8 cellular contexts compared by ENCODE assay signal in genomic region chr6:35601331-35602132, GRCh38.
A peak's percentile ranks its signal among the peaks of the same experiment; 100 is the strongest.
DNase-seq lines count a peak whose midpoint lies in the region; ATAC-seq and TF ChIP-seq lines count a peak whose summit lies in the region.

No MANE protein-coding gene starts in this region.

- H3K9me3 ChIP-seq in OCI-LY1 (ENCODE audit: low read length) = no peaks in the 10 kb centered on the region

- no peaks in the 10 kb centered on the region for H3K9me3 Mint-ChIP-seq in activated naive CD4-positive, alpha-beta T cell treated with anti-CD3 and anti-CD28 coated beads, Interleukin-2, amount 50 U/mL, for 72 hours
- H3K9me3 Mint-ChIP-seq in progenitor cell of endocrine pancreas (ENCODE audit: low read depth) = peaks cover 3% of the 10 kb centered on the region

- no peak overlapping the region for H3K4me3 Mint-ChIP-seq in progenitor cell of endocrine pancreas (ENCODE audit: low read depth)

- H3K27ac ChIP-seq in OCI-LY1 (ENCODE audit: low read depth, low read length, poor library complexity, severe bottlenecking) = peak overlapping the region; percentile 86

- TF ChIP-seq CTCF in OCI-LY1 (IDR thresholded peaks at IDR 0.05; ENCODE audit: low read length) (no peak), progenitor cell of endocrine pancreas (IDR thresholded peaks at IDR 0.05; ENCODE audit: unreplicated experiment) (no peak)

- intact Hi-C loops in Right ventricle myocardium superior (cut with DNase I) = loop anchor here (5.0 to 10.0 kb wide), 2 partner anchors 83 to 131 kb away; partner anchors contain the start of gene FKBP5
- intact Hi-C loops in posterior cingulate gyrus (cut with DNase I) = loop anchor here (5.0 kb wide), 2 partner anchors 86 to 131 kb away; partner anchors contain the start of gene FKBP5

- no peaks in the 10 kb centered on the region for H4K20me1 ChIP-seq in OCI-LY1 (ENCODE audit: insufficient read depth, low read length)

- peak overlapping the region; percentile 44; the same call in 1 of the 2 replicates for H3K9ac ChIP-seq in OCI-LY1 (ENCODE audit: low read length)

- H3K4me1 Mint-ChIP-seq in progenitor cell of endocrine pancreas (ENCODE audit: low read depth) = peaks cover 18% of the 10 kb centered on the region

- no peaks in the 10 kb centered on the region for H3K79me2 ChIP-seq in OCI-LY1 (ENCODE audit: insufficient read depth, low read length)

- H3K27me3 ChIP-seq in OCI-LY1 (ENCODE audit: insufficient read depth, low read length) = no peaks in the 10 kb centered on the region

- H3K27ac Mint-ChIP-seq in activated naive CD4-positive, alpha-beta T cell treated with anti-CD3 and anti-CD28 coated beads, Interleukin-2, amount 50 U/mL, for 72 hours = peak overlapping the region; percentile 61 to 85
- H3K27ac Mint-ChIP-seq in progenitor cell of endocrine pancreas = no peak overlapping the region

- H3K4me3 ChIP-seq in OCI-LY1 (ENCODE audit: low read depth, low read length, poor library complexity, severe bottlenecking) = peak overlapping the region; percentile 13

- H3F3A ChIP-seq in OCI-LY1 (ENCODE audit: insufficient read depth, low read length) = no peaks in the 10 kb centered on the region

- H3K27me3 Mint-ChIP-seq in progenitor cell of endocrine pancreas = no peaks in the 10 kb centered on the region

- H3K4me1 ChIP-seq in OCI-LY1 (ENCODE audit: insufficient read depth, low read length, severe bottlenecking) = peaks cover 30% of the 10 kb centered on the region

- peaks cover 47% of the 10 kb centered on the region for H3K36me3 ChIP-seq in OCI-LY1 (ENCODE audit: insufficient read depth, low read length)

- H3K9me2 ChIP-seq in OCI-LY1 (ENCODE audit: low read depth, low read length) = no peaks in the 10 kb centered on the region

- H3K4me2 ChIP-seq in OCI-LY1 (ENCODE audit: low read length) = peak overlapping the region; percentile 58

- peak; percentile 73 to 83 for ATAC-seq in activated naive CD4-positive, alpha-beta T cell treated with anti-CD3 and anti-CD28 coated beads, Interleukin-2, amount 50 U/mL, for 72 hours
- peak; percentile 88 for ATAC-seq in Right ventricle myocardium superior (ENCODE audit: poor library complexity)
- ATAC-seq in GM21360 (IDR thresholded peaks at IDR 0.05; ENCODE audit: unreplicated experiment) = no peak
- ATAC-seq in GM21515 (IDR thresholded peaks at IDR 0.05; ENCODE audit: unreplicated experiment) = no peak

- peaks cover 7 to 54% of the 10 kb centered on the region in 2 donors for H3K36me3 Mint-ChIP-seq in activated naive CD4-positive, alpha-beta T cell treated with anti-CD3 and anti-CD28 coated beads, Interleukin-2, amount 50 U/mL, for 72 hours
- H3K36me3 Mint-ChIP-seq in progenitor cell of endocrine pancreas (ENCODE audit: insufficient read depth) = peaks cover 5% of the 10 kb centered on the region

- no peak overlapping the region for H2AFZ ChIP-seq in OCI-LY1 (ENCODE audit: low read length)

- peak; percentile 87 for DNase-seq in ELR (ENCODE audit: low read depth)
- DNase-seq in activated naive CD4-positive, alpha-beta T cell treated with anti-CD3 and anti-CD28 coated beads, Interleukin-2, amount 50 U/mL, for 72 hours (ENCODE audit: low spot score in 2 of 2) = peak in 1 of 2 donors; percentile 48
- peak; percentile 64 for DNase-seq in Right ventricle myocardium superior
- DNase-seq in posterior cingulate gyrus = peak in 6 of 10 donors; percentile 6 to 52 (median 29)
- no peak for DNase-seq in progenitor cell of endocrine pancreas (ENCODE audit: low spot score, unreplicated experiment)

Comparison
In these comparisons a context has a peak if more than half of its experiments do, and no peak if none do; other contexts are left out.
1. ATAC-seq: peak in activated naive CD4-positive, alpha-beta T cell treated with anti-CD3 and anti-CD28 coated beads, Interleukin-2, amount 50 U/mL, for 72 hours (2 of 2) and Right ventricle myocardium superior (single experiment); none in GM21360 (single experiment) and GM21515 (single experiment).